9 cellular contexts compared by ENCODE assay signal in genomic region chr16:66524601-66525164, GRCh38. TPM values are rescaled to one million over a fixed set of nuclear protein-coding genes. Genes with fewer than 3 reads are reported as not detected.
DNase-seq lines count a peak whose midpoint lies in the region; ATAC-seq and TF ChIP-seq lines count a peak whose summit lies in the region.
"Had no signal": no experiment of that assay in that cellular context is flagged by ENCODE, and none has a peak within 500 bp of the region (broad histone marks: within the 10 kb centered on the region; RNA-seq: fewer than 3 reads in every experiment).

No MANE protein-coding gene starts in this region.

- peaks cover 69% of the 10 kb centered on the region for H3K4me1 Mint-ChIP-seq in activated T-cell treated with anti-CD3 and anti-CD28 coated beads, Interleukin-2, amount 50 U/mL, for 4 hours (ENCODE audit: low read depth)

- H3K4me3 Mint-ChIP-seq in activated T-cell treated with anti-CD3 and anti-CD28 coated beads, Interleukin-2, amount 50 U/mL, for 4 hours, result no peak overlapping the region

- H3K36me3 ChIP-seq in heart right ventricle, result peaks cover 0 to 69% (median 17%) of the 10 kb centered on the region in 9 donors

- ATAC-seq in activated T-cell treated with anti-CD3 and anti-CD28 coated beads, Interleukin-2, amount 50 U/mL, for 4 hours, result no peak
- ATAC-seq in HG02970 (IDR thresholded peaks at IDR 0.05; ENCODE audit: low FRiP score, unreplicated experiment), result peak; percentile 55
- ATAC-seq in heart right ventricle, result peak in 7 of 8 donors; percentile 33 to 54 (median 40)

- H3K27ac ChIP-seq in heart right ventricle, result peak overlapping the region in 7 of 10 donors; percentile 25 to 100 (median 96)

- DNase-seq in activated T-cell treated with anti-CD3 and anti-CD28 coated beads, Interleukin-2, amount 50 U/mL, for 48 hours, result peak; percentile 50 to 54
- no peak for DNase-seq in activated T-cell treated with anti-CD3 and anti-CD28 coated beads, Interleukin-2, amount 50 U/mL, for 4 hours
- DNase-seq in SIG-M5 (lab: John Stamatoyannopoulos, UW) (peak; percentile 84), heart right ventricle (no peak), foreskin melanocyte (no peak), NCI-H2107 treated with DMSO at 0.1 percent for 48 hours (lab: John Stamatoyannopoulos, UW; ENCODE audit: unreplicated experiment) (no peak), epidermal melanocyte (ENCODE audit: insufficient read length, low spot score) (no peak)

- H3K36me3 Mint-ChIP-seq in activated T-cell treated with anti-CD3 and anti-CD28 coated beads, Interleukin-2, amount 50 U/mL, for 4 hours (ENCODE audit: insufficient read depth), result no peaks in the 10 kb centered on the region

- no peaks in the 10 kb centered on the region for H3K9me3 ChIP-seq in heart right ventricle

- TF ChIP-seq CTCF in heart right ventricle (IDR thresholded peaks at IDR 0.05), result no peak

- intact Hi-C loops in heart right ventricle (cut with DNase I), result no loop called here

- 67 to 71% methylated on average over 6 of the region's 6 CpGs for WGBS in heart right ventricle, 2 donors

- no peaks in the 10 kb centered on the region for H3K27me3 Mint-ChIP-seq in activated T-cell treated with anti-CD3 and anti-CD28 coated beads, Interleukin-2, amount 50 U/mL, for 4 hours (ENCODE audit: low read depth)

- H3K4me1 ChIP-seq in heart right ventricle, result peaks cover 3 to 77% (median 50%) of the 10 kb centered on the region in 9 donors

- H3K9me3 Mint-ChIP-seq in activated T-cell treated with anti-CD3 and anti-CD28 coated beads, Interleukin-2, amount 50 U/mL, for 4 hours, result no peaks in the 10 kb centered on the region

- H3K4me3 ChIP-seq in heart right ventricle, result no peak overlapping the region

- no peaks in the 10 kb centered on the region for H3K27me3 ChIP-seq in heart right ventricle

RNA-seq across cellular contexts. Expression of gene TK2, which starts 25.2 kb away (rescaled TPM):
- 1 to 10 TPM; 3.6 to 4.6 (median 3.8) TPM for total RNA-seq in activated T-cell treated with anti-CD3 and anti-CD28 coated beads, Interleukin-2, amount 50 U/mL, for 4 hours
- total RNA-seq in heart right ventricle, result 10 to 100 TPM; 16.0 to 26.0 (median 21.4) TPM
- 10 to 100 TPM in 1 of 2 donors, 1 to 10 TPM in 1; 8.0 to 13.6 TPM for polyA plus RNA-seq in heart right ventricle

RNA-seq across cellular contexts. Expression of gene CKLF, which starts 27.7 kb away (rescaled TPM):
- 10 to 100 TPM; 52.4 to 63.6 (median 53.2) TPM for total RNA-seq in activated T-cell treated with anti-CD3 and anti-CD28 coated beads, Interleukin-2, amount 50 U/mL, for 4 hours
- 10 to 100 TPM in 3 of 10 donors, 1 to 10 TPM in 7; 1.6 to 19.9 (median 6.7) TPM for total RNA-seq in heart right ventricle
- polyA plus RNA-seq in heart right ventricle, result 10 to 100 TPM in 1 of 2 donors, 1 to 10 TPM in 1; 6.8 to 24.1 TPM

RNA-seq across cellular contexts. Expression of gene CMTM1, which starts 41.6 kb away (rescaled TPM):
- total RNA-seq in activated T-cell treated with anti-CD3 and anti-CD28 coated beads, Interleukin-2, amount 50 U/mL, for 4 hours, result 1 to 10 TPM; 1.4 to 3.1 (median 2.3) TPM
- total RNA-seq in heart right ventricle, result 1 to 10 TPM in 5 of 10 donors, under 1 TPM in 5; 0.50 to 2.1 (median 0.98) TPM
- polyA plus RNA-seq in heart right ventricle, result under 1 TPM in 1 of 2 donors, not detected in 1; 0.19 TPM

RNA-seq across cellular contexts. Expression of gene CMTM2, which starts 54.6 kb away (rescaled TPM):
- total RNA-seq in activated T-cell treated with anti-CD3 and anti-CD28 coated beads, Interleukin-2, amount 50 U/mL, for 4 hours, result not detected
- total RNA-seq in heart right ventricle, result under 1 TPM in 4 of 10 donors, not detected in 6; 0.33 to 0.95 (median 0.63) TPM
- polyA plus RNA-seq in heart right ventricle, result not detected
- total RNA-seq: subcutaneous adipose tissue had no signal

Comparison
In these comparisons a context has a peak if more than half of its experiments do, and no peak if none do; other contexts are left out.
1. DNase-seq: peak in activated T-cell treated with anti-CD3 and anti-CD28 coated beads, Interleukin-2, amount 50 U/mL, for 48 hours (2 of 2) and SIG-M5 (single experiment); none in activated T-cell treated with anti-CD3 and anti-CD28 coated beads, Interleukin-2, amount 50 U/mL, for 4 hours (single experiment), heart right ventricle (0 of 2), foreskin melanocyte (single experiment), NCI-H2107 treated with DMSO at 0.1 percent for 48 hours (single experiment) and epidermal melanocyte (single experiment).
2. ATAC-seq: peak in HG02970 (single experiment) and heart right ventricle (7 of 8); none in activated T-cell treated with anti-CD3 and anti-CD28 coated beads, Interleukin-2, amount 50 U/mL, for 4 hours (0 of 2).